ENCODE assay signal across 8 cellular contexts in genomic region chr19:18895038-18895827, GRCh38. TPM values are rescaled to one million over a fixed set of nuclear protein-coding genes. Genes with fewer than 3 reads are reported as not detected.
A peak's percentile ranks its signal among the peaks of the same experiment; 100 is the strongest.
DNase-seq lines count a peak whose midpoint lies in the region; ATAC-seq lines count a peak whose summit lies in the region.

No MANE protein-coding gene starts in this region.

- peak; percentile 28 for DNase-seq in SIG-M5 treated with dmso at 0.1 percent for 504 hours (lab: John Stamatoyannopoulos, UW; ENCODE audit: unreplicated experiment)
- DNase-seq in SIG-M5 (lab: John Stamatoyannopoulos, UW), result no peak
- DNase-seq in NCI-H460 (ENCODE audit: extremely low read depth, low read depth), result peak; percentile 45
- peak; percentile 54 to 71 for DNase-seq in T47D (ENCODE audit: low read depth in 1 of 2, low spot score in 1 of 2)
- DNase-seq in islet precursor cell, result peak; percentile 92
- DNase-seq in substantia nigra (lab: John Stamatoyannopoulos, UW), result peak in 45 of 49 donors; percentile 57 to 99 (median 92)
- DNase-seq in T-helper 2 cell, result no peak

- no peak for ATAC-seq in GM21576 (IDR thresholded peaks at IDR 0.05; ENCODE audit: unreplicated experiment)

- H3K27ac ChIP-seq in substantia nigra (ENCODE audit: low read depth, low read length, poor library complexity, severe bottlenecking), result peak overlapping the region; percentile 100

- in situ Hi-C loops in T47D (cut with HindIII; ENCODE audit: low pct_unique_long_range_greater_than_20kb, low sequenced_read_pairs), result no loop called here

RNA-seq across cellular contexts. Expression of gene CERS1, which starts 0.7 kb away (rescaled TPM):
- 5.2 and 7.0 TPM in 2 replicates for total RNA-seq in NCI-H460 (2014; rRNA removed; shearing (Covaris generic))
- 6.9 and 7.1 TPM in 2 replicates for polyA plus RNA-seq in NCI-H460 (2014; cell fraction: nucleus; rRNA removed)

RNA-seq across cellular contexts. Expression of gene COPE, which starts 24.0 kb away (rescaled TPM):
- total RNA-seq in NCI-H460 (2014; rRNA removed; shearing (Covaris generic)), result 131 and 141 TPM in 2 replicates
- 267 and 319 TPM in 2 replicates for polyA plus RNA-seq in NCI-H460 (2014; cell fraction: nucleus; rRNA removed)

RNA-seq across cellular contexts. Expression of gene DDX49, which starts 24.3 kb away (rescaled TPM):
- 38.9 and 41.5 TPM in 2 replicates for total RNA-seq in NCI-H460 (2014; rRNA removed; shearing (Covaris generic))
- 58.5 and 61.9 TPM in 2 replicates for polyA plus RNA-seq in NCI-H460 (2014; cell fraction: nucleus; rRNA removed)

RNA-seq across cellular contexts. Expression of gene HOMER3, which starts 45.8 kb away (rescaled TPM):
- total RNA-seq in NCI-H460 (2014; rRNA removed; shearing (Covaris generic)), result 17.8 and 18.1 TPM in 2 replicates
- polyA plus RNA-seq in NCI-H460 (2014; cell fraction: nucleus; rRNA removed), result 15.7 and 17.8 TPM in 2 replicates

Comparison
In these comparisons a context has a peak if more than half of its experiments do, and no peak if none do; other contexts are left out.
1. DNase-seq: peak in SIG-M5 treated with dmso at 0.1 percent for 504 hours (single experiment), NCI-H460 (single experiment), T47D (2 of 2), islet precursor cell (single experiment) and substantia nigra (45 of 49); none in SIG-M5 (single experiment) and T-helper 2 cell (0 of 5).